20 cellular contexts compared by ENCODE assay signal in genomic region chr14:45194964-45195363, GRCh38. TPM values are rescaled to one million over a fixed set of nuclear protein-coding genes. Genes with fewer than 3 reads are reported as not detected.
DNase-seq lines count a peak whose midpoint lies in the region; ATAC-seq and TF ChIP-seq lines count a peak whose summit lies in the region.
"Had no signal": no experiment of that assay in that cellular context is flagged by ENCODE, and none has a peak within 500 bp of the region (broad histone marks: within the 10 kb centered on the region; RNA-seq: fewer than 3 reads in every experiment).

No MANE protein-coding gene starts in this region.

- H3K27ac Mint-ChIP-seq in activated CD4-positive, alpha-beta memory T cell treated with anti-CD3 and anti-CD28 coated beads, Interleukin-2, amount 10 ng/mL, durations not matched to agents 7 days and 5 days, result peak overlapping the region; percentile 23
- H3K27ac Mint-ChIP-seq in activated CD4-positive, alpha-beta memory T cell treated with anti-CD3 and anti-CD28 coated beads for 36 hours, result no peak overlapping the region
- H3K27ac Mint-ChIP-seq in WTC11, result peak overlapping the region; percentile 33; the same call in 1 of the 2 replicates

- DNase-seq in activated CD4-positive, alpha-beta memory T cell treated with anti-CD3 and anti-CD28 coated beads, Interleukin-2, amount 10 ng/mL, durations not matched to agents 7 days and 5 days, result no peak
- DNase-seq in activated CD4-positive, alpha-beta memory T cell treated with anti-CD3 and anti-CD28 coated beads for 36 hours, result no peak
- DNase-seq in GM20000 (ENCODE audit: low spot score), result peak; percentile 9
- DNase-seq in WTC11 (ENCODE audit: low spot score), result no peak
- no peak for DNase-seq in anterior cingulate cortex (lab: John Stamatoyannopoulos, UW)
- DNase-seq in T-helper 9 cell, result no peak
- DNase-seq: activated CD8-positive, alpha-beta memory T cell treated with anti-CD3 and anti-CD28 coated beads, Interleukin-2, amount 50 U/mL, for 48 hours; central memory CD4-positive, alpha-beta T cell; effector memory CD4-positive, alpha-beta T cell; GDM1; lower lobe of right lung; NCI-H1048; NCI-H2107; NCI-H526 treated with DMSO at 0.1 percent for 48 hours; ovary; SHP77 treated with DMSO at 0.1 percent for 48 hours; sigmoid colon had no signal

- H3K4me1 Mint-ChIP-seq in activated CD4-positive, alpha-beta memory T cell treated with anti-CD3 and anti-CD28 coated beads, Interleukin-2, amount 10 ng/mL, durations not matched to agents 7 days and 5 days, result peaks cover 7% of the 10 kb centered on the region
- peaks cover 13% of the 10 kb centered on the region for H3K4me1 Mint-ChIP-seq in activated CD4-positive, alpha-beta memory T cell treated with anti-CD3 and anti-CD28 coated beads for 36 hours (ENCODE audit: low read depth)
- H3K4me1 Mint-ChIP-seq in WTC11, result no peaks in the 10 kb centered on the region

- H3K36me3 Mint-ChIP-seq in activated CD4-positive, alpha-beta memory T cell treated with anti-CD3 and anti-CD28 coated beads, Interleukin-2, amount 10 ng/mL, durations not matched to agents 7 days and 5 days (ENCODE audit: low read depth), result peaks cover 34% of the 10 kb centered on the region
- H3K36me3 Mint-ChIP-seq in activated CD4-positive, alpha-beta memory T cell treated with anti-CD3 and anti-CD28 coated beads for 36 hours, result peaks cover 13% of the 10 kb centered on the region
- H3K36me3 Mint-ChIP-seq in WTC11, result peaks cover 9% of the 10 kb centered on the region

- H3K4me3 Mint-ChIP-seq in activated CD4-positive, alpha-beta memory T cell treated with anti-CD3 and anti-CD28 coated beads, Interleukin-2, amount 10 ng/mL, durations not matched to agents 7 days and 5 days, result no peak overlapping the region
- no peak overlapping the region for H3K4me3 Mint-ChIP-seq in activated CD4-positive, alpha-beta memory T cell treated with anti-CD3 and anti-CD28 coated beads for 36 hours
- H3K4me3 Mint-ChIP-seq in WTC11, result no peak overlapping the region

- H3K9me3 Mint-ChIP-seq in activated CD4-positive, alpha-beta memory T cell treated with anti-CD3 and anti-CD28 coated beads, Interleukin-2, amount 10 ng/mL, durations not matched to agents 7 days and 5 days, result no peaks in the 10 kb centered on the region
- no peaks in the 10 kb centered on the region for H3K9me3 Mint-ChIP-seq in activated CD4-positive, alpha-beta memory T cell treated with anti-CD3 and anti-CD28 coated beads for 36 hours
- no peaks in the 10 kb centered on the region for H3K9me3 Mint-ChIP-seq in WTC11

- intact Hi-C loops in activated CD4-positive, alpha-beta memory T cell treated with anti-CD3 and anti-CD28 coated beads for 36 hours (cut with micrococcal nuclease), result no loop called here

- POLR2A ChIA-PET in activated CD4-positive, alpha-beta memory T cell treated with anti-CD3 and anti-CD28 coated beads, Interleukin-2, amount 10 ng/mL, durations not matched to agents 7 days and 5 days (lab: Charles Lee), result no interaction called here
- POLR2A ChIA-PET in activated CD4-positive, alpha-beta memory T cell treated with anti-CD3 and anti-CD28 coated beads for 36 hours (lab: Charles Lee), result no interaction called here
- POLR2A ChIA-PET in WTC11 (lab: Charles Lee), result no interaction called here

- ATAC-seq in HG02884 (IDR thresholded peaks at IDR 0.05; ENCODE audit: unreplicated experiment), result peak; percentile 49
- ATAC-seq in WTC11, result no peak
- no peak for ATAC-seq in HG03175 (IDR thresholded peaks at IDR 0.05; ENCODE audit: unreplicated experiment)
- ATAC-seq: A549, lower lobe of right lung had no signal

- CTCF ChIA-PET in activated CD4-positive, alpha-beta memory T cell treated with anti-CD3 and anti-CD28 coated beads, Interleukin-2, amount 10 ng/mL, durations not matched to agents 7 days and 5 days (lab: Charles Lee), result no interaction called here
- CTCF ChIA-PET in activated CD4-positive, alpha-beta memory T cell treated with anti-CD3 and anti-CD28 coated beads for 36 hours (lab: Charles Lee), result no interaction called here
- CTCF ChIA-PET in WTC11 (lab: Charles Lee), result no interaction called here

- no peak for TF ChIP-seq CTCF in GM20000 (IDR thresholded peaks at IDR 0.05; ENCODE audit: extremely low read depth, missing control alignments)
- no peak for TF ChIP-seq CTCF in WTC11 (IDR thresholded peaks at IDR 0.05)

- H3K27me3 Mint-ChIP-seq in activated CD4-positive, alpha-beta memory T cell treated with anti-CD3 and anti-CD28 coated beads, Interleukin-2, amount 10 ng/mL, durations not matched to agents 7 days and 5 days, result no peaks in the 10 kb centered on the region
- H3K27me3 Mint-ChIP-seq in activated CD4-positive, alpha-beta memory T cell treated with anti-CD3 and anti-CD28 coated beads for 36 hours, result no peaks in the 10 kb centered on the region
- no peaks in the 10 kb centered on the region for H3K27me3 Mint-ChIP-seq in WTC11 (ENCODE audit: low read depth)

TF ChIP-seq in WTC11, 78 proteins besides CTCF, POLR2A, EP300 and RAD21:
- TF ChIP-seq NFATC4 (CRISPR knock-in tag; IDR thresholded peaks at IDR 0.05) (no peak), RORB (CRISPR knock-in tag; IDR thresholded peaks at IDR 0.05) (no peak), KAT7 (CRISPR knock-in tag; IDR thresholded peaks at IDR 0.05; ENCODE audit: borderline replicate concordance) (no peak)

RNA-seq across cellular contexts. Expression of gene MIS18BP1, which starts 58.0 kb away (rescaled TPM):
- total RNA-seq in activated CD4-positive, alpha-beta memory T cell treated with anti-CD3 and anti-CD28 coated beads, Interleukin-2, amount 10 ng/mL, durations not matched to agents 7 days and 5 days, result 10 to 100 TPM; 66.3 to 66.9 TPM
- 10 to 100 TPM; 53.7 to 58.5 TPM for total RNA-seq in activated CD4-positive, alpha-beta memory T cell treated with anti-CD3 and anti-CD28 coated beads for 36 hours
- 60.3 to 65.7 TPM (median 61.3 TPM) in 3 replicates for total RNA-seq in WTC11 (2021)

RNA-seq across cellular contexts. Expression of gene FANCM, which starts 59.2 kb away (rescaled TPM):
- 10 to 100 TPM; 12.7 to 13.3 TPM for total RNA-seq in activated CD4-positive, alpha-beta memory T cell treated with anti-CD3 and anti-CD28 coated beads, Interleukin-2, amount 10 ng/mL, durations not matched to agents 7 days and 5 days
- 10 to 100 TPM; 15.9 to 17.2 TPM for total RNA-seq in activated CD4-positive, alpha-beta memory T cell treated with anti-CD3 and anti-CD28 coated beads for 36 hours
- total RNA-seq in WTC11 (2021), result 12.9 to 16.7 TPM (median 13.7 TPM) in 3 replicates
